9 cellular contexts compared by ENCODE assay signal in genomic region chr17:81902023-81902652, GRCh38. TPM values are rescaled to one million over a fixed set of nuclear protein-coding genes. Genes with fewer than 3 reads are reported as not detected.
DNase-seq lines count a peak whose midpoint lies in the region; TF ChIP-seq lines count a peak whose summit lies in the region.
"Had no signal": no experiment of that assay in that cellular context is flagged by ENCODE, and none has a peak within 500 bp of the region (broad histone marks: within the 10 kb centered on the region; RNA-seq: fewer than 3 reads in every experiment).

TSS of gene NPB (plus strand) at chr17:81902238. CDS start at chr17:81902278, 40 bp downstream.

- peak within 1 kb of the TSS; percentile 7 for H3K9ac ChIP-seq in HUES6 (ENCODE audit: low read length)

- intact Hi-C loops in dorsolateral prefrontal cortex (cut with DNase I), result no loop called here

- peak within 1 kb of the TSS; percentile 36 for H3K4me3 ChIP-seq in AG04449 (ENCODE audit: low read depth, low read length)
- H3K4me3 ChIP-seq in HUES6 (ENCODE audit: low read depth, low read length), result peak within 1 kb of the TSS; percentile 53
- peak within 1 kb of the TSS; percentile 17 to 64 (median 47) for H3K4me3 ChIP-seq in dorsolateral prefrontal cortex

- DNase-seq in AG04449 (ENCODE audit: low read depth, low spot score), result no peak
- DNase-seq in dorsolateral prefrontal cortex, result peak in 2 of 10 donors; percentile 43 to 67
- peak; percentile 24 for DNase-seq in myocyte (ENCODE audit: low read depth)
- DNase-seq in T1000 (lab: John Stamatoyannopoulos, UW), result no peak
- no peak for DNase-seq in LoVo (ENCODE audit: low spot score)
- DNase-seq in NCI-H774 (lab: John Stamatoyannopoulos, UW), result no peak
- no peak for DNase-seq in effector CD4-positive, alpha-beta T cell
- DNase-seq: NCI-H446 treated with DMSO at 0.1 percent for 48 hours had no signal

- TF ChIP-seq CTCF in AG04449 (IDR thresholded peaks at IDR 0.05; ENCODE audit: insufficient read depth, low read length, missing control alignments), result no peak
- TF ChIP-seq CTCF in dorsolateral prefrontal cortex (IDR thresholded peaks at IDR 0.05 in 54 of 56, conservative IDR thresholded peaks at IDR 0.05 in 2 of 56; ENCODE audit: low read depth in 1 of 56, partially characterized antibody in 56 of 56), result no peak

- CTCF ChIA-PET in AG04449 (lab: Yijun Ruan, JAX), result interaction anchor here (1.0 kb wide), 1 partner anchor 10 kb away, joined by 3 read pairs; no protein-coding TSS in a partner anchor

- POLR2A ChIA-PET in AG04449 (lab: Yijun Ruan, JAX), result no interaction called here

- H3K36me3 ChIP-seq in HUES6 (ENCODE audit: control insufficient read depth, insufficient read depth, low read length), result peaks cover 65% of the 10 kb centered on the region

- H3K4me1 ChIP-seq in HUES6 (ENCODE audit: control insufficient read depth, insufficient read depth, low read length), result 0 out of 2 replicates have a peak, but pooled peaks cover 9% of the 10 kb centered on the region

- H3K27me3 ChIP-seq in HUES6 (ENCODE audit: control insufficient read depth, insufficient read depth, low read length) (peaks cover 20% of the 10 kb centered on the region), dorsolateral prefrontal cortex (no peaks in the 10 kb centered on the region)

- H3K27ac ChIP-seq in HUES6 (ENCODE audit: low read depth, low read length) (no peak within 1 kb of the TSS), dorsolateral prefrontal cortex (peak within 1 kb of the TSS in 47 of 59 donors; percentile 14 to 81 (median 61))

- H3K9me3 ChIP-seq in HUES6 (ENCODE audit: control insufficient read depth, insufficient read depth, low read depth, low read length), result no peaks in the 10 kb centered on the region

RNA-seq across cellular contexts. Expression of gene NPB, which starts in this region (rescaled TPM):
- total RNA-seq in dorsolateral prefrontal cortex (1 to 10 TPM in 118 of 120 experiments, under 1 TPM in 2; 0.50 to 6.5 (median 3.3) TPM), myocyte (1.3 and 6.1 TPM in 2 replicates)
- polyA plus RNA-seq in myocyte (2012), result 1.9 TPM
